14 cellular contexts compared by ENCODE assay signal in the genomic region with DNA sequence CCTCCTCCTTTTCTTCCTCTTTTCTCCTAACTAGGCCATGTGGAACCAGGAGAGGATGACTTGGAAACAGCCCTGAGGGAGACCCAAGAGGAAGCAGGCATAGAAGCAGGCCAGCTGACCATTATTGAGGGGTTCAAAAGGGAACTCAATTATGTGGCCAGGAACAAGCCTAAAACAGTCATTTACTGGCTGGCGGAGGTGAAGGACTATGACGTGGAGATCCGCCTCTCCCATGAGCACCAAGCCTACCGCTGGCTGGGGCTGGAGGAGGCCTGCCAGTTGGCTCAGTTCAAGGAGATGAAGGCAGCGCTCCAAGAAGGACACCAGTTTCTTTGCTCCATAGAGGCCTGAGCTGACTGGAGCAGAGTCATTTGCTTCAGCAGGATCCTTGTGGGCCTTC. TPM values are rescaled to one million over a fixed set of nuclear protein-coding genes. Genes with fewer than 3 reads are reported as not detected.
DNase-seq lines count a peak whose midpoint lies in the region; ATAC-seq and TF ChIP-seq lines count a peak whose summit lies in the region.
"Had no signal": no experiment of that assay in that cellular context is flagged by ENCODE, and none has a peak within 500 bp of the region (broad histone marks: within the 10 kb centered on the region; RNA-seq: fewer than 3 reads in every experiment).

No MANE protein-coding gene starts in this region.

- H3K4me3 ChIP-seq in A673 (ENCODE audit: low read depth, low read length, poor library complexity, severe bottlenecking), result no peak overlapping the region
- H3K4me3 ChIP-seq in mammary epithelial cell (replicated peaks in 1 of 3; ENCODE audit: insufficient read depth in 1 of 3, low read depth in 2 of 3, low read length in 3 of 3), result no peak overlapping the region

- H3K9me3 ChIP-seq in A673 (ENCODE audit: low read depth, low read length, poor library complexity, severe bottlenecking) (no peaks in the 10 kb centered on the region), mammary epithelial cell (replicated peaks; ENCODE audit: insufficient read depth, low read length) (no peaks in the 10 kb centered on the region)

- 98% methylated on average over 5 of the region's 5 CpGs for WGBS in mammary epithelial cell (ENCODE audit: low coverage, missing lambda C conversion rate)

- TF ChIP-seq CTCF in A673 (conservative IDR thresholded peaks at IDR 0.05; ENCODE audit: low read depth, low read length), result no peak
- no peak for TF ChIP-seq CTCF in mammary epithelial cell (conservative IDR thresholded peaks at IDR 0.05 in 1 of 2, IDR thresholded peaks at IDR 0.05 in 1 of 2; ENCODE audit: extremely low read depth in 1 of 2, insufficient read depth in 1 of 2, low read depth in 1 of 2, low read length in 2 of 2)
- no peak for TF ChIP-seq CTCF in mesothelial cell of epicardium (IDR thresholded peaks at IDR 0.05; ENCODE audit: unreplicated experiment)

- in situ Hi-C loops in mammary epithelial cell (cut with MboI; ENCODE audit: low sequenced_read_pairs in 2 of 2), result no loop called here

- no peak overlapping the region for H3K27ac ChIP-seq in A673 (ENCODE audit: low read depth, low read length, poor library complexity, severe bottlenecking)
- no peak overlapping the region for H3K27ac ChIP-seq in mammary epithelial cell (ENCODE audit: insufficient read depth, low read depth, low read length)
- H3K27ac ChIP-seq: parathyroid adenoma had no signal

- POLR2A ChIA-PET in A673 (lab: Charles Lee; ENCODE audit: low non-redundant PET), result no interaction called here

- no peaks in the 10 kb centered on the region for H3K4me1 ChIP-seq in A673 (ENCODE audit: insufficient read depth, low read length, poor library complexity, severe bottlenecking)
- H3K4me1 ChIP-seq in mammary epithelial cell (ENCODE audit: insufficient read depth, low read length), result no peaks in the 10 kb centered on the region
- H3K4me1 ChIP-seq: parathyroid adenoma had no signal

- H3K27me3 ChIP-seq in A673 (replicated peaks; ENCODE audit: insufficient read depth, low read depth, low read length, poor library complexity) (no peaks in the 10 kb centered on the region), mammary epithelial cell (ENCODE audit: insufficient read depth, low read length) (no peaks in the 10 kb centered on the region)

- intact Hi-C loops in A673 (cut with micrococcal nuclease; ENCODE audit: unreplicated experiment) (no loop called here), mammary epithelial cell (cut with micrococcal nuclease) (no loop called here), posterior vena cava (cut with DNase I) (no loop called here)

- no peak for DNase-seq in A673 (ENCODE audit: low spot score)
- no peak for DNase-seq in mammary epithelial cell
- DNase-seq in hippocampal formation (lab: John Stamatoyannopoulos, UW), result peak; percentile 46 to 65
- DNase-seq in posterior vena cava (ENCODE audit: low spot score), result peak; percentile 95
- no peak for DNase-seq in mesothelial cell of epicardium (ENCODE audit: low spot score in 2 of 2, unreplicated experiment in 2 of 2)
- DNase-seq in germinal center (ENCODE audit: low spot score), result no peak
- DNase-seq: 8988T; activated CD4-positive, alpha-beta T cell treated with anti-CD3 and anti-CD28 coated beads, Interleukin-2, amount 50 U/mL, for 4 hours; activated effector memory CD4-positive, alpha-beta T cell treated with anti-CD3 and anti-CD28 coated beads, Interleukin-2, amount 50 U/mL, for 16 hours; cerebellar nuclear complex; DMS 273 treated with DMSO at 0.1 percent for 48 hours had no signal

- no peaks in the 10 kb centered on the region for H4K20me1 ChIP-seq in mammary epithelial cell (ENCODE audit: insufficient read depth, low read length)

- no peaks in the 10 kb centered on the region for H3K9me3 Mint-ChIP-seq in mesothelial cell of epicardium

- H3K36me3 ChIP-seq in A673 (ENCODE audit: insufficient read depth, low read length, poor library complexity, severe bottlenecking) (peaks cover 8% of the 10 kb centered on the region), mammary epithelial cell (ENCODE audit: insufficient read depth, low read length) (peaks cover 22% of the 10 kb centered on the region)

- peaks cover 7% of the 10 kb centered on the region for H3K4me1 Mint-ChIP-seq in mesothelial cell of epicardium

- ATAC-seq in HG03139 (IDR thresholded peaks at IDR 0.05; ENCODE audit: unreplicated experiment) (no peak), GM18502 (IDR thresholded peaks at IDR 0.05; ENCODE audit: poor library complexity, unreplicated experiment) (no peak)

- BruUV-seq in A673 (replicated peaks; lab: Mats Ljungman, UMichigan) (TSS peak; percentile 83), mammary epithelial cell (replicated peaks; lab: Mats Ljungman, UMichigan) (TSS peak; percentile 60)

- no peak overlapping the region for H3K4me3 Mint-ChIP-seq in mesothelial cell of epicardium

- no peak overlapping the region for H3K9ac ChIP-seq in mammary epithelial cell (ENCODE audit: insufficient read depth, low read length)
- H3K9ac ChIP-seq: parathyroid adenoma had no signal

- no peak overlapping the region for H2AFZ ChIP-seq in mammary epithelial cell (ENCODE audit: low read depth, low read length)
- H2AFZ ChIP-seq: parathyroid adenoma had no signal

- CTCF ChIA-PET in A673 (lab: Charles Lee) (no interaction called here), mammary epithelial cell (lab: Charles Lee; ENCODE audit: low non-redundant PET) (no interaction called here)

- no peak overlapping the region for H3K27ac Mint-ChIP-seq in mesothelial cell of epicardium

- H3K27me3 Mint-ChIP-seq in mesothelial cell of epicardium (ENCODE audit: low read depth), result no peaks in the 10 kb centered on the region

- H3K36me3 Mint-ChIP-seq in mesothelial cell of epicardium, result peaks cover 16% of the 10 kb centered on the region

- no peak overlapping the region for H3K4me2 ChIP-seq in mammary epithelial cell (ENCODE audit: insufficient read depth, low read depth, low read length)

- dilution Hi-C loops in mammary epithelial cell (cut with HindIII; ENCODE audit: low sequenced_read_pairs), result no loop called here

- H3K79me2 ChIP-seq in mammary epithelial cell (ENCODE audit: insufficient read depth, low read length), result peaks cover 3% of the 10 kb centered on the region
- H3K79me2 ChIP-seq: parathyroid adenoma had no signal

RNA-seq across cellular contexts. Expression of a gene that starts 13.7 kb away (rescaled TPM):
- total RNA-seq in A673 (2021), result 19.1 and 25.3 TPM in 2 replicates
- 10 to 100 TPM; 17.8 to 22.9 TPM for total RNA-seq in mammary epithelial cell
- 60.3 TPM for polyA plus RNA-seq in mammary epithelial cell
- polyA minus RNA-seq in mammary epithelial cell, result 15.3 TPM
- 10 to 100 TPM; 14.0 to 14.9 TPM for total RNA-seq in posterior vena cava
- total RNA-seq in mesothelial cell of epicardium, result 16.5 to 21.2 TPM (median 17.8 TPM) in 3 replicates

RNA-seq across cellular contexts. Expression of a gene that starts 14.0 kb away (rescaled TPM):
- 10.6 and 11.6 TPM in 2 replicates for total RNA-seq in A673 (2021)
- 1 to 10 TPM; 1.3 to 3.9 TPM for total RNA-seq in mammary epithelial cell
- polyA plus RNA-seq in mammary epithelial cell, result 3.4 TPM
- 11.4 TPM for polyA minus RNA-seq in mammary epithelial cell
- total RNA-seq in posterior vena cava, result under 1 TPM; 0.38 to 0.74 TPM
- total RNA-seq in mesothelial cell of epicardium, result 3.5 to 3.9 TPM (median 3.5 TPM) in 3 replicates

RNA-seq across cellular contexts. Expression of a gene that starts 33.6 kb away (rescaled TPM):
- total RNA-seq in A673 (2021) (7.8 and 7.9 TPM in 2 replicates), mammary epithelial cell (10 to 100 TPM; 23.8 to 35.0 TPM), posterior vena cava (10 to 100 TPM; 12.0 to 30.6 TPM), mesothelial cell of epicardium (4.2 to 5.5 TPM (median 4.9 TPM) in 3 replicates)
- polyA plus RNA-seq in mammary epithelial cell, result 7.5 TPM
- 26.8 TPM for polyA minus RNA-seq in mammary epithelial cell

Comparison
In these comparisons a context has a peak if more than half of its experiments do, and no peak if none do; other contexts are left out.
1. DNase-seq: peak in hippocampal formation (2 of 2) and posterior vena cava (single experiment); none in A673 (single experiment), mammary epithelial cell (single experiment), mesothelial cell of epicardium (0 of 2) and germinal center (single experiment).